ENCODE assay signal across 9 cellular contexts in genomic region chr7:129055861-129056464, GRCh38. TPM values are rescaled to one million over a fixed set of nuclear protein-coding genes. Genes with fewer than 3 reads are reported as not detected.
DNase-seq lines count a peak whose midpoint lies in the region; ATAC-seq and TF ChIP-seq lines count a peak whose summit lies in the region.
"Had no signal": no experiment of that assay in that cellular context is flagged by ENCODE, and none has a peak within 500 bp of the region (broad histone marks: within the 10 kb centered on the region; RNA-seq: fewer than 3 reads in every experiment).

No MANE protein-coding gene starts in this region.

- H3K9me3 ChIP-seq in iPS-15b (ENCODE audit: control insufficient read depth, insufficient read depth, low read length), result no peaks in the 10 kb centered on the region
- H3K9me3 ChIP-seq in transverse colon, result no peaks in the 10 kb centered on the region

- H3K27ac Mint-ChIP-seq in stimulated activated naive B cell treated with anti-CD40 and anti-IgM and Interleukin-4, amounts not matched to agents 10 μg/mL and 1 μg/mL and 100 μg/mL, for 72 hours, result peak overlapping the region; percentile 100

- H3K4me1 ChIP-seq in iPS-15b (ENCODE audit: control insufficient read depth, insufficient read depth, low read length) (no peaks in the 10 kb centered on the region), transverse colon (peaks cover 9 to 27% (median 20%) of the 10 kb centered on the region in 4 donors)

- H3K27me3 Mint-ChIP-seq in activated T-cell treated with anti-CD3 and anti-CD28 coated beads, Interleukin-2, amount 50 U/mL, for 4 hours (ENCODE audit: low read depth), result peaks cover 5% of the 10 kb centered on the region
- peaks cover 0 to 8% of the 10 kb centered on the region in 2 donors for H3K27me3 Mint-ChIP-seq in stimulated activated naive B cell treated with anti-CD40 and anti-IgM and Interleukin-4, amounts not matched to agents 10 μg/mL and 1 μg/mL and 100 μg/mL, for 72 hours

- H3K36me3 ChIP-seq in iPS-15b (ENCODE audit: control insufficient read depth, insufficient read depth, low read length) (no peaks in the 10 kb centered on the region), transverse colon (no peaks in the 10 kb centered on the region)

- in situ Hi-C loops in transverse colon (cut with MboI; ENCODE audit: low pct_ligation_motif_present in 1 of 4, low pct_unique_long_range_greater_than_20kb in 1 of 4, low sequenced_read_pairs in 3 of 4), result no loop called here

- TF ChIP-seq CTCF in VCaP (conservative IDR thresholded peaks at IDR 0.05) (no peak), transverse colon (IDR thresholded peaks at IDR 0.05) (no peak)

- peak overlapping the region; percentile 97 for H3K4me3 Mint-ChIP-seq in activated T-cell treated with anti-CD3 and anti-CD28 coated beads, Interleukin-2, amount 50 U/mL, for 4 hours
- H3K4me3 Mint-ChIP-seq in stimulated activated naive B cell treated with anti-CD40 and anti-IgM and Interleukin-4, amounts not matched to agents 10 μg/mL and 1 μg/mL and 100 μg/mL, for 72 hours, result peak overlapping the region; percentile 97 to 98

- no peak for TF ChIP-seq EP300 in transverse colon (IDR thresholded peaks at IDR 0.05; ENCODE audit: low read depth)

- H3K27me3 ChIP-seq in iPS-15b (ENCODE audit: control insufficient read depth, insufficient read depth, low read length) (no peaks in the 10 kb centered on the region), transverse colon (no peaks in the 10 kb centered on the region)

- DNase-seq in activated T-cell treated with anti-CD3 and anti-CD28 coated beads, Interleukin-2, amount 50 U/mL, for 4 hours, result no peak
- no peak for DNase-seq in activated T-cell treated with anti-CD3 and anti-CD28 coated beads, Interleukin-2, amount 50 U/mL, for 48 hours
- DNase-seq in stimulated activated naive B cell treated with anti-CD40 and anti-IgM and Interleukin-4, amounts not matched to agents 10 μg/mL and 1 μg/mL and 100 μg/mL, for 72 hours, result no peak
- no peak for DNase-seq in A172 (ENCODE audit: low spot score)
- DNase-seq in transverse colon, result no peak
- DNase-seq: NCI-H2171 treated with DMSO at 0.1 percent for 48 hours had no signal

- no peak for ATAC-seq in activated T-cell treated with anti-CD3 and anti-CD28 coated beads, Interleukin-2, amount 50 U/mL, for 4 hours
- no peak for ATAC-seq in stimulated activated naive B cell treated with anti-CD40 and anti-IgM and Interleukin-4, amounts not matched to agents 10 μg/mL and 1 μg/mL and 100 μg/mL, for 72 hours (replicated peaks)
- ATAC-seq in GM19035 (IDR thresholded peaks at IDR 0.05; ENCODE audit: unreplicated experiment), result no peak

- no peaks in the 10 kb centered on the region for H3K9me3 Mint-ChIP-seq in activated T-cell treated with anti-CD3 and anti-CD28 coated beads, Interleukin-2, amount 50 U/mL, for 4 hours
- no peaks in the 10 kb centered on the region for H3K9me3 Mint-ChIP-seq in stimulated activated naive B cell treated with anti-CD40 and anti-IgM and Interleukin-4, amounts not matched to agents 10 μg/mL and 1 μg/mL and 100 μg/mL, for 72 hours

- H3K4me1 Mint-ChIP-seq in activated T-cell treated with anti-CD3 and anti-CD28 coated beads, Interleukin-2, amount 50 U/mL, for 4 hours (ENCODE audit: low read depth), result peaks cover 25% of the 10 kb centered on the region
- peaks cover 4 to 30% of the 10 kb centered on the region in 2 donors for H3K4me1 Mint-ChIP-seq in stimulated activated naive B cell treated with anti-CD40 and anti-IgM and Interleukin-4, amounts not matched to agents 10 μg/mL and 1 μg/mL and 100 μg/mL, for 72 hours

- H3K9ac ChIP-seq in iPS-15b (ENCODE audit: low read depth, low read length), result no peak overlapping the region

- intact Hi-C loops in transverse colon (cut with DNase I; ENCODE audit: low total_unique reads), result no loop called here

- H3K27ac ChIP-seq in VCaP, result peak overlapping the region; percentile 98
- peak overlapping the region in 2 of 4 donors; percentile 96 to 99 for H3K27ac ChIP-seq in transverse colon

- WGBS in transverse colon (ENCODE audit: low coverage in 1 of 2), 2 donors, result 87 to 91% methylated on average over 4 to 22 of the region's 22 CpGs

- H3K4me3 ChIP-seq in iPS-15b (ENCODE audit: low read depth, low read length) (peak overlapping the region; percentile 97), transverse colon (no peak overlapping the region)

- no peak for TF ChIP-seq POLR2A in transverse colon (IDR thresholded peaks at IDR 0.05)

- H3K36me3 Mint-ChIP-seq in activated T-cell treated with anti-CD3 and anti-CD28 coated beads, Interleukin-2, amount 50 U/mL, for 4 hours (ENCODE audit: insufficient read depth), result no peaks in the 10 kb centered on the region
- H3K36me3 Mint-ChIP-seq in stimulated activated naive B cell treated with anti-CD40 and anti-IgM and Interleukin-4, amounts not matched to agents 10 μg/mL and 1 μg/mL and 100 μg/mL, for 72 hours, result peaks cover 4 to 9% of the 10 kb centered on the region in 2 donors

RNA-seq across cellular contexts. Expression of gene TNPO3, which starts 1.1 kb away (rescaled TPM):
- 10 to 100 TPM; 71.4 to 73.9 (median 72.0) TPM for total RNA-seq in activated T-cell treated with anti-CD3 and anti-CD28 coated beads, Interleukin-2, amount 50 U/mL, for 4 hours
- 41.6 and 44.2 TPM in 2 replicates for total RNA-seq in A172 (2014; rRNA removed; shearing (Covaris generic))
- total RNA-seq in transverse colon, result 10 to 100 TPM; 29.9 to 41.6 (median 37.8) TPM
